8 cellular contexts compared by ENCODE assay signal in the genomic region with DNA sequence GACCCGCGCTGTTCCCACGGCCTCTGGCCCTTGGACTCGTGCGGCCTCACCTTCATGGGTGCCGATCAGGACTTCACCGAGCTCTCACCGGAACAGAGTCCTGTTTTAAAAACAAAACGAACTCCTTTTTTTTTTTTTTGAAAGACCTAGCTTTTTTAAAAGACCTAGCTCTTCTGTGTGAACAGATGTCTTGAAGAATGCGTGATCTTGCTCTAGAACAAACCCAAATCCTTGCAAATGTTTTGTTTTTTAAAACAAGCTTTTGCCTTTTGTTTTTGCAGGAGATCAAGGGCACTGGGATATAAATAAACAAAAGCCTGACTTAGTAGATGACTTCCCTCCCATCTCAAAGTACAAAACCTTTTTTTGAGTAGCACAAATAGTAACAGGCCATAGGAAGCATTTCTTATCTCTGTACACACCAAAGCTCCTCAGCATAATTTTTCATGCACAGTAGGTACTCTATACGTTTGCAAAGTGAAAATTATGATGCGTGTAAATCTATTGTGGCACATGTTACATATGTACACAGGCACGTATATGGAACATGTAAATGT. TPM values are rescaled to one million over a fixed set of nuclear protein-coding genes. Genes with fewer than 3 reads are reported as not detected.
A peak's percentile ranks its signal among the peaks of the same experiment; 100 is the strongest.
DNase-seq lines count a peak whose midpoint lies in the region; ATAC-seq, FAIRE-seq and TF ChIP-seq lines count a peak whose summit lies in the region.

No MANE protein-coding gene starts in this region.

- peak overlapping the region; percentile 98 for H3K4me3 Mint-ChIP-seq in CD4-positive, alpha-beta T cell
- H3K4me3 Mint-ChIP-seq in astrocyte (ENCODE audit: unreplicated experiment), result peak overlapping the region; percentile 93

- CTCF ChIA-PET in CD4-positive, alpha-beta T cell (lab: Charles Lee), result interaction anchor here (1.0 to 2.3 kb wide), 4 partner anchors 51 to 556 kb away, joined by 3 to 10 read pairs (median 8); no protein-coding TSS in a partner anchor

- H3K4me2 ChIP-seq in astrocyte (ENCODE audit: low read length), result peak overlapping the region; percentile 90

- 5% methylated on average over 13 of the region's 13 CpGs for WGBS in liver
- 9 to 12% methylated on average over 6 to 13 of the region's 13 CpGs for WGBS in transverse colon (ENCODE audit: low coverage in 1 of 2), 2 donors

- TF ChIP-seq CTCF in CD4-positive, alpha-beta T cell (IDR thresholded peaks at IDR 0.05), result no peak
- no peak for TF ChIP-seq CTCF in astrocyte (IDR thresholded peaks at IDR 0.05; ENCODE audit: insufficient read depth, low read depth, low read length)
- no peak for TF ChIP-seq CTCF in liver (IDR thresholded peaks at IDR 0.05; ENCODE audit: low read depth, low read length, missing input control)
- TF ChIP-seq CTCF in transverse colon (IDR thresholded peaks at IDR 0.05), result no peak

- peaks cover 10% of the 10 kb centered on the region for H3K4me1 ChIP-seq in astrocyte (ENCODE audit: insufficient read depth, low read length)
- peaks cover 4 to 25% (median 14%) of the 10 kb centered on the region in 4 donors for H3K4me1 ChIP-seq in liver (ENCODE audit: control insufficient read depth in 4 of 4, insufficient read depth in 4 of 4, low read length in 3 of 4)
- peaks cover 11 to 28% (median 24%) of the 10 kb centered on the region in 4 donors for H3K4me1 ChIP-seq in transverse colon

- H3K9ac ChIP-seq in astrocyte (ENCODE audit: low read length) (peak overlapping the region; percentile 91), liver (ENCODE audit: low read depth in 1 of 2, low read length in 2 of 2) (peak overlapping the region; percentile 23 to 94)

- intact Hi-C loops in CD4-positive, alpha-beta T cell (cut with DNase I, micrococcal nuclease), result loop anchor here (2.0 to 5.0 kb wide), 4 partner anchors 120 to 665 kb away; partner anchors contain the start of genes NCK1 (in 1 of the 2) and STAG1 (in 1 of the 2)
- intact Hi-C loops in transverse colon (cut with DNase I; ENCODE audit: low total_unique reads), result loop anchor here (10.0 kb wide), 1 partner anchor 58 kb away; the partner anchor contains the start of gene PCCB

- H3K36me3 ChIP-seq in astrocyte (ENCODE audit: insufficient read depth, low read length) (no peaks in the 10 kb centered on the region), liver (ENCODE audit: control insufficient read depth in 4 of 4, insufficient read depth in 3 of 4, low read depth in 1 of 4, low read length in 3 of 4) (no peaks in the 10 kb centered on the region), transverse colon (no peaks in the 10 kb centered on the region)

- H3K27ac ChIP-seq in CD4-positive, alpha-beta T cell (ENCODE audit: low read depth, low read length), result peak overlapping the region; percentile 99
- H3K27ac ChIP-seq in astrocyte (ENCODE audit: low read depth, low read length) (peak overlapping the region; percentile 98), liver (ENCODE audit: low read depth in 1 of 2, low read length in 2 of 2) (peak overlapping the region; percentile 100), transverse colon (peak overlapping the region; percentile 99 to 100 (median 100))

- TF ChIP-seq EP300 in transverse colon (IDR thresholded peaks at IDR 0.05; ENCODE audit: low read depth), result no peak

- TF ChIP-seq RAD21 in liver (IDR thresholded peaks at IDR 0.05), result no peak

- H3K27me3 Mint-ChIP-seq in CD4-positive, alpha-beta T cell, result peaks cover 5% of the 10 kb centered on the region
- no peaks in the 10 kb centered on the region for H3K27me3 Mint-ChIP-seq in astrocyte (ENCODE audit: low read depth, unreplicated experiment)

- POLR2A ChIA-PET in CD4-positive, alpha-beta T cell (lab: Charles Lee), result interaction anchor here (0.6 to 6.2 kb wide), 25 partner anchors 9 to 1966 kb away, joined by 3 to 137 read pairs (median 5); partner anchors contain the start of genes ANAPC13, CEP63, NCK1 and PCCB

- ATAC-seq in CD4-positive, alpha-beta T cell (ENCODE audit: poor library complexity), result peak; percentile 0

- H3K9me3 ChIP-seq in CD4-positive, alpha-beta T cell (ENCODE audit: control insufficient read depth, low read length), result no peaks in the 10 kb centered on the region
- H3K9me3 ChIP-seq in astrocyte (ENCODE audit: insufficient read depth, low read depth, low read length) (no peaks in the 10 kb centered on the region), liver (ENCODE audit: control insufficient read depth in 4 of 4, low read length in 3 of 4) (no peaks in the 10 kb centered on the region), transverse colon (no peaks in the 10 kb centered on the region)

- H3K79me2 ChIP-seq in astrocyte (ENCODE audit: insufficient read depth, low read length), result peaks cover 39% of the 10 kb centered on the region

- peaks cover 45% of the 10 kb centered on the region for H3K36me3 Mint-ChIP-seq in CD4-positive, alpha-beta T cell (ENCODE audit: low read depth)
- H3K36me3 Mint-ChIP-seq in astrocyte (ENCODE audit: low read depth, unreplicated experiment), result peaks cover 8% of the 10 kb centered on the region

- H2AFZ ChIP-seq in astrocyte (ENCODE audit: low read depth, low read length), result peak overlapping the region; percentile 90

- H4K20me1 ChIP-seq in astrocyte (ENCODE audit: insufficient read depth, low read length), result peaks cover 30% of the 10 kb centered on the region

- H3K4me3 ChIP-seq in astrocyte (ENCODE audit: insufficient read depth, low read depth, low read length), result peak overlapping the region; percentile 90
- peak overlapping the region; percentile 63 to 92 (median 86) for H3K4me3 ChIP-seq in liver (ENCODE audit: low read depth in 1 of 3, low read length in 3 of 3)
- peak overlapping the region; percentile 72 to 96 (median 86) for H3K4me3 ChIP-seq in transverse colon

- peaks cover 29% of the 10 kb centered on the region for H3K4me1 Mint-ChIP-seq in CD4-positive, alpha-beta T cell (ENCODE audit: low read depth)
- H3K4me1 Mint-ChIP-seq in astrocyte (ENCODE audit: low read depth, unreplicated experiment), result peaks cover 14% of the 10 kb centered on the region

- H3K27me3 ChIP-seq in CD4-positive, alpha-beta T cell (ENCODE audit: control insufficient read depth, insufficient read depth, low read length), result no peaks in the 10 kb centered on the region
- H3K27me3 ChIP-seq in astrocyte (ENCODE audit: insufficient read depth, low read length) (no peaks in the 10 kb centered on the region), liver (ENCODE audit: control insufficient read depth in 4 of 4, insufficient read depth in 4 of 4, low read length in 3 of 4) (no peaks in the 10 kb centered on the region), transverse colon (no peaks in the 10 kb centered on the region)

- no peak for TF ChIP-seq POLR2A in transverse colon (IDR thresholded peaks at IDR 0.05)

- FAIRE-seq in astrocyte (lab: Jason Lieb, UNC), result no peak

- no peak for DNase-seq in CD4-positive, alpha-beta T cell
- DNase-seq in Kasumi-1 (lab: John Stamatoyannopoulos, UW), result peak; percentile 39 to 42
- DNase-seq in astrocyte (ENCODE audit: low read depth), result no peak
- no peak for DNase-seq in transverse colon
- DNase-seq in UCSD-AML1 (lab: John Stamatoyannopoulos, UW; ENCODE audit: unreplicated experiment), result no peak
- no peak for DNase-seq in iPS-NIHi11 (ENCODE audit: low spot score)
- DNase-seq in kidney glomerular epithelial cell (lab: John Stamatoyannopoulos, UW), result no peak

- in situ Hi-C loops in transverse colon (cut with MboI; ENCODE audit: low pct_ligation_motif_present in 1 of 4, low pct_unique_long_range_greater_than_20kb in 1 of 4, low sequenced_read_pairs in 3 of 4), result no loop called here

- H3K9me3 Mint-ChIP-seq in CD4-positive, alpha-beta T cell, result no peaks in the 10 kb centered on the region
- no peaks in the 10 kb centered on the region for H3K9me3 Mint-ChIP-seq in astrocyte (ENCODE audit: unreplicated experiment)

- peak overlapping the region; percentile 98 for H3K27ac Mint-ChIP-seq in CD4-positive, alpha-beta T cell
- H3K27ac Mint-ChIP-seq in astrocyte (ENCODE audit: unreplicated experiment), result peak overlapping the region; percentile 96

TF ChIP-seq in liver, 16 proteins besides CTCF, POLR2A, EP300 and RAD21:
- TF ChIP-seq FOXA2 (IDR thresholded peaks at IDR 0.05), result peak; percentile 18
- TF ChIP-seq SP1 (IDR thresholded peaks at IDR 0.05), result no peak
- no peak for TF ChIP-seq ATF3 (IDR thresholded peaks at IDR 0.05)
- peak; percentile 68 to 75 for TF ChIP-seq HNF4A (conservative IDR thresholded peaks at IDR 0.05)
- peak in 1 of 2 donors; percentile 47 for TF ChIP-seq JUND (IDR thresholded peaks at IDR 0.05)
TF ChIP-seq in liver: peak in this region for 3.

RNA-seq across cellular contexts. Expression of gene MSL2, which starts 1.1 kb away (rescaled TPM):
- total RNA-seq in CD4-positive, alpha-beta T cell, result 100 to 1,000 TPM; 143 to 146 TPM
- 20.1 TPM in 2 replicates for total RNA-seq in astrocyte
- 10 to 100 TPM; 13.8 to 18.7 TPM for total RNA-seq in liver
- polyA plus RNA-seq in liver, result 1 to 10 TPM; 2.7 to 4.4 TPM
- total RNA-seq in transverse colon, result 10 to 100 TPM; 18.2 to 42.7 (median 31.7) TPM

RNA-seq across cellular contexts. Expression of gene PCCB, which starts 52.9 kb away (rescaled TPM):
- 10 to 100 TPM in 1 of 2 experiments, 1 to 10 TPM in 1; 8.3 to 10.2 TPM for total RNA-seq in CD4-positive, alpha-beta T cell
- total RNA-seq in astrocyte, result 41.3 and 41.6 TPM in 2 replicates
- 100 to 1,000 TPM in 1 of 2 donors, 10 to 100 TPM in 1; 82.7 to 107 TPM for total RNA-seq in liver
- 100 to 1,000 TPM in 1 of 2 donors, 10 to 100 TPM in 1; 72.8 to 120 TPM for polyA plus RNA-seq in liver
- total RNA-seq in transverse colon, result 10 to 100 TPM in 3 of 4 donors, 1 to 10 TPM in 1; 5.2 to 63.1 (median 48.0) TPM

Comparison
In these comparisons a context has a peak if more than half of its experiments do, and no peak if none do; other contexts are left out.
1. DNase-seq: peak in Kasumi-1 (2 of 2); none in CD4-positive, alpha-beta T cell (0 of 10), astrocyte (single experiment), transverse colon (single experiment), UCSD-AML1 (single experiment), iPS-NIHi11 (single experiment) and kidney glomerular epithelial cell (single experiment).
2. Peak in every context shown above with its lines, with median percentiles within 50 percentile points of each other: H3K27ac ChIP-seq and H3K4me3 ChIP-seq.